8 cellular contexts compared by ENCODE assay signal in genomic region chr10:102418612-102419560, GRCh38. TPM values are rescaled to one million over a fixed set of nuclear protein-coding genes. Genes with fewer than 3 reads are reported as not detected.
DNase-seq lines count a peak whose midpoint lies in the region; ATAC-seq and TF ChIP-seq lines count a peak whose summit lies in the region.

Gene PSD, minus strand, starts transcription at chr10:102418785. Its CDS starts 1,747 bp downstream, at chr10:102417038.

- peak within 1 kb of the TSS; percentile 9 for H3K27ac Mint-ChIP-seq in activated T-helper 2 cell treated with anti-CD3 and anti-CD28 coated beads, Interferon-gamma antibody, Interleukin-2, Interleukin-4, amounts not matched to agents 10 μg/mL and 5 μg/mL and 100 μg/mL, durations not matched to agents 14 hours and 24 hours and 36 hours
- peak within 1 kb of the TSS in 1 of 6 donors; percentile 84 for H3K27ac Mint-ChIP-seq in immature natural killer cell

- 1 to 3% methylated on average over 35 to 37 of the region's 54 CpGs for whole genome bisulfite sequencing in testis, 2 donors

- intact Hi-C loops in activated T-helper 2 cell treated with anti-CD3 and anti-CD28 coated beads, Interferon-gamma antibody, Interleukin-2, Interleukin-4, amounts not matched to agents 10 μg/mL and 5 μg/mL and 100 μg/mL, durations not matched to agents 14 hours and 24 hours and 36 hours (cut with micrococcal nuclease): no loop called here
- intact Hi-C loops in testis (cut with DNase I; ENCODE audit: low total_unique reads): no loop called here

- no peaks in the 10 kb centered on the region for H3K27me3 ChIP-seq in testis

- H3K9me3 Mint-ChIP-seq in activated T-helper 2 cell treated with anti-CD3 and anti-CD28 coated beads, Interferon-gamma antibody, Interleukin-2, Interleukin-4, amounts not matched to agents 10 μg/mL and 5 μg/mL and 100 μg/mL, durations not matched to agents 14 hours and 24 hours and 36 hours: no peaks in the 10 kb centered on the region
- H3K9me3 Mint-ChIP-seq in immature natural killer cell: no peaks in the 10 kb centered on the region

- H3K36me3 ChIP-seq in testis (ENCODE audit: low read depth, missing control alignments): no peaks in the 10 kb centered on the region

- ATAC-seq in HG03095 (IDR thresholded peaks at IDR 0.05; ENCODE audit: unreplicated experiment): no peak
- no peak for ATAC-seq in HG03378 (IDR thresholded peaks at IDR 0.05; ENCODE audit: unreplicated experiment)
- ATAC-seq in GM18873 (IDR thresholded peaks at IDR 0.05; ENCODE audit: low FRiP score, unreplicated experiment): no peak

- peak within 1 kb of the TSS; percentile 80 to 96 for H3K4me3 ChIP-seq in testis

- H3K9me3 ChIP-seq in testis: no peaks in the 10 kb centered on the region

- peaks cover 23% of the 10 kb centered on the region for H3K4me1 ChIP-seq in testis

- H3K27ac ChIP-seq in testis: no peak within 1 kb of the TSS

- H3K27me3 Mint-ChIP-seq in activated T-helper 2 cell treated with anti-CD3 and anti-CD28 coated beads, Interferon-gamma antibody, Interleukin-2, Interleukin-4, amounts not matched to agents 10 μg/mL and 5 μg/mL and 100 μg/mL, durations not matched to agents 14 hours and 24 hours and 36 hours (ENCODE audit: low read depth): peaks cover 23% of the 10 kb centered on the region
- peaks cover 11 to 28% (median 16%) of the 10 kb centered on the region in 3 donors for H3K27me3 Mint-ChIP-seq in immature natural killer cell (ENCODE audit: low read depth in 3 of 3)

- H3K36me3 Mint-ChIP-seq in activated T-helper 2 cell treated with anti-CD3 and anti-CD28 coated beads, Interferon-gamma antibody, Interleukin-2, Interleukin-4, amounts not matched to agents 10 μg/mL and 5 μg/mL and 100 μg/mL, durations not matched to agents 14 hours and 24 hours and 36 hours (ENCODE audit: low read depth): peaks cover 4% of the 10 kb centered on the region
- H3K36me3 Mint-ChIP-seq in immature natural killer cell: peaks cover 0 to 2% (median 0%) of the 10 kb centered on the region in 3 donors

- no peak for TF ChIP-seq POLR2A in testis (IDR thresholded peaks at IDR 0.05)

- no peak for TF ChIP-seq CTCF in testis (IDR thresholded peaks at IDR 0.05)

- peak; percentile 93 for DNase-seq in DMS53 (lab: John Stamatoyannopoulos, UW)
- DNase-seq in NCI-H146 (lab: John Stamatoyannopoulos, UW): peak; percentile 88
- DNase-seq in activated T-helper 2 cell treated with anti-CD3 and anti-CD28 coated beads, Interferon-gamma antibody, Interleukin-2, Interleukin-4, amounts not matched to agents 10 μg/mL and 5 μg/mL and 100 μg/mL, durations not matched to agents 14 hours and 24 hours and 36 hours (ENCODE audit: low spot score): no peak
- DNase-seq in immature natural killer cell: no peak
- no peak for DNase-seq in testis

- peak within 1 kb of the TSS; percentile 93 for H3K4me3 Mint-ChIP-seq in activated T-helper 2 cell treated with anti-CD3 and anti-CD28 coated beads, Interferon-gamma antibody, Interleukin-2, Interleukin-4, amounts not matched to agents 10 μg/mL and 5 μg/mL and 100 μg/mL, durations not matched to agents 14 hours and 24 hours and 36 hours (ENCODE audit: low read depth)
- H3K4me3 Mint-ChIP-seq in immature natural killer cell: peak within 1 kb of the TSS; percentile 94 to 100 (median 99)

- H3K4me1 Mint-ChIP-seq in activated T-helper 2 cell treated with anti-CD3 and anti-CD28 coated beads, Interferon-gamma antibody, Interleukin-2, Interleukin-4, amounts not matched to agents 10 μg/mL and 5 μg/mL and 100 μg/mL, durations not matched to agents 14 hours and 24 hours and 36 hours (ENCODE audit: low read depth): peaks cover 17% of the 10 kb centered on the region
- H3K4me1 Mint-ChIP-seq in immature natural killer cell: peaks cover 39 to 43% of the 10 kb centered on the region in 2 donors

RNA-seq across cellular contexts. Expression of gene PSD, which starts in this region (rescaled TPM):
- 10.6 and 13.4 TPM in 2 replicates for total RNA-seq in activated T-helper 2 cell treated with anti-CD3 and anti-CD28 coated beads, Interferon-gamma antibody, Interleukin-2, Interleukin-4, amounts not matched to agents 10 μg/mL and 5 μg/mL and 100 μg/mL, durations not matched to agents 14 hours and 24 hours and 36 hours
- polyA plus RNA-seq in immature natural killer cell (1 to 10 TPM; 1.2 to 2.2 (median 2.0) TPM), testis (ENCODE audit: insufficient read depth, low read depth, low replicate concordance) (17.7 TPM)
- total RNA-seq in testis: 10 to 100 TPM; 22.0 to 22.7 TPM

Comparison
In these comparisons a context has a peak if more than half of its experiments do, and no peak if none do; other contexts are left out.
1. DNase-seq: peak in DMS53 (single experiment) and NCI-H146 (single experiment); none in activated T-helper 2 cell treated with anti-CD3 and anti-CD28 coated beads, Interferon-gamma antibody, Interleukin-2, Interleukin-4, amounts not matched to agents 10 μg/mL and 5 μg/mL and 100 μg/mL, durations not matched to agents 14 hours and 24 hours and 36 hours (single experiment), immature natural killer cell (0 of 3) and testis (single experiment).